In the genomic region with DNA sequence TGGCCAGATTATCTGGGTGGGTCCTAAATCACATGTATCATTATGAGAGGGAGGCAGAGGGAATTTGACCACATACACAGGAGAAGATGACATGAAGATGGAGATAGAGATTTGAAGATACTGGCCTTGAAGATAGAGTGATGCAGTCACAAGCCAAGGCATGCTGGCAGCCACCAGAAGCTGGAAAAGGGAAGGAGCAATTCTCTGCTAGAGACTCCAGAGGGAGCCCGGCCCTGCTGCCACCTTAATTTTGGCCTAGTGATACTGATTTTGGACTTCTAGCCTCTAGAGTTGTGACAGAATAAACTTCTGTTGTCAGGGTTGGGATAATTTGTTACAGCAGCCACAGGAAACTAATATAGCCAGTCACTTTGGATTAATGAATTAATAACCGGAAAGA, we compare ENCODE assay signal across 20 cellular contexts. TPM values are rescaled to one million over a fixed set of nuclear protein-coding genes. Genes with fewer than 3 reads are reported as not detected.
DNase-seq lines count a peak whose midpoint lies in the region; ATAC-seq, FAIRE-seq and TF ChIP-seq lines count a peak whose summit lies in the region.
"Had no signal": no experiment of that assay in that cellular context is flagged by ENCODE, and none has a peak within 500 bp of the region (broad histone marks: within the 10 kb centered on the region; RNA-seq: fewer than 3 reads in every experiment).

No MANE protein-coding gene starts in this region.

- intact Hi-C loops in HepG2 (cut with micrococcal nuclease; ENCODE audit: unreplicated experiment) = no loop called here
- intact Hi-C loops in right lobe of liver (cut with DNase I) = no loop called here
- intact Hi-C loops in activated T-helper 1 cell treated with anti-CD3 and anti-CD28 coated beads, Interleukin-12 subunit alpha, Interleukin-12 subunit beta, Interleukin-2, Interleukin-4 antibody, amounts not matched to agents 30 ng/mL and 10 ng/mL and 1 ng/mL, durations not matched to agents 14 hours and 24 hours and 36 hours (cut with micrococcal nuclease) = no loop called here
- intact Hi-C loops in left ventricle myocardium inferior (cut with micrococcal nuclease) = no loop called here

- TF ChIP-seq CTCF in HepG2 (CRISPR knock-in tag; IDR thresholded peaks at IDR 0.05) = 0 out of 2 replicates have a peak, but pooled peaks have one; percentile 9
- TF ChIP-seq CTCF in right lobe of liver (IDR thresholded peaks at IDR 0.05) = no peak
- peak; percentile 33; the same call in 1 of the 2 replicates for TF ChIP-seq CTCF in Loucy (conservative IDR thresholded peaks at IDR 0.05; ENCODE audit: low read length)
- TF ChIP-seq CTCF in progenitor cell of endocrine pancreas (IDR thresholded peaks at IDR 0.05; ENCODE audit: unreplicated experiment) = no peak
- no peak for TF ChIP-seq CTCF in left ventricle myocardium inferior (IDR thresholded peaks at IDR 0.05; ENCODE audit: borderline replicate concordance)

- no TSS peak for BruUV-seq in HepG2 (replicated peaks; lab: Mats Ljungman, UMichigan)

- no peak overlapping the region for H3K4me3 ChIP-seq in HepG2 (replicated peaks in 1 of 3; ENCODE audit: insufficient read depth in 1 of 3, low read depth in 2 of 3, low read length in 3 of 3)
- no peak overlapping the region for H3K4me3 ChIP-seq in right lobe of liver
- no peak overlapping the region for H3K4me3 ChIP-seq in Loucy (ENCODE audit: low read length, poor library complexity, severe bottlenecking)
- no peak overlapping the region for H3K4me3 ChIP-seq in left ventricle myocardium inferior
- H3K4me3 ChIP-seq: adrenal gland, GM23248, heart left ventricle, upper lobe of right lung had no signal

- H3K9me3 Mint-ChIP-seq in activated T-helper 1 cell treated with anti-CD3 and anti-CD28 coated beads, Interleukin-12 subunit alpha, Interleukin-12 subunit beta, Interleukin-2, Interleukin-4 antibody, amounts not matched to agents 30 ng/mL and 10 ng/mL and 1 ng/mL, durations not matched to agents 14 hours and 24 hours and 36 hours = peaks cover 7% of the 10 kb centered on the region
- H3K9me3 Mint-ChIP-seq in progenitor cell of endocrine pancreas (ENCODE audit: low read depth) = peaks cover 14% of the 10 kb centered on the region

- in situ Hi-C loops in HepG2 (cut with HindIII; ENCODE audit: extremely low pct_ligation_motif_present, low pct_unique_long_range_greater_than_20kb) = no loop called here

- H3K4me1 ChIP-seq in HepG2 (ENCODE audit: insufficient read depth, low read length) (no peaks in the 10 kb centered on the region), right lobe of liver (no peaks in the 10 kb centered on the region), Loucy (ENCODE audit: insufficient read depth, low read length, poor library complexity, severe bottlenecking) (peaks cover 29% of the 10 kb centered on the region), left ventricle myocardium inferior (peaks cover 21% of the 10 kb centered on the region)

- H3K4me2 ChIP-seq in HepG2 (ENCODE audit: low read depth, low read length) (no peak overlapping the region), Loucy (ENCODE audit: low read depth, low read length, poor library complexity, severe bottlenecking) (no peak overlapping the region)

- H4K20me1 ChIP-seq in HepG2 (ENCODE audit: insufficient read depth, low read length) = no peaks in the 10 kb centered on the region
- H4K20me1 ChIP-seq in Loucy (ENCODE audit: insufficient read depth, low read length, poor library complexity, severe bottlenecking) = no peaks in the 10 kb centered on the region

- CTCF ChIA-PET in HepG2 (lab: Yijun Ruan, JAX; ENCODE audit: low intra/inter-chr PET ratio, low total read pairs) = no interaction called here

- no peak overlapping the region for H3K27ac Mint-ChIP-seq in activated T-helper 1 cell treated with anti-CD3 and anti-CD28 coated beads, Interleukin-12 subunit alpha, Interleukin-12 subunit beta, Interleukin-2, Interleukin-4 antibody, amounts not matched to agents 30 ng/mL and 10 ng/mL and 1 ng/mL, durations not matched to agents 14 hours and 24 hours and 36 hours
- no peak overlapping the region for H3K27ac Mint-ChIP-seq in progenitor cell of endocrine pancreas

- no peak for DNase-seq in HepG2 (ENCODE audit: low spot score)
- no peak for DNase-seq in right lobe of liver
- no peak for DNase-seq in activated T-helper 1 cell treated with anti-CD3 and anti-CD28 coated beads, Interleukin-12 subunit alpha, Interleukin-12 subunit beta, Interleukin-2, Interleukin-4 antibody, amounts not matched to agents 30 ng/mL and 10 ng/mL and 1 ng/mL, durations not matched to agents 14 hours and 24 hours and 36 hours (ENCODE audit: low spot score)
- no peak for DNase-seq in progenitor cell of endocrine pancreas (ENCODE audit: low spot score, unreplicated experiment)
- DNase-seq in left ventricle myocardium inferior = no peak
- no peak for DNase-seq in HuH-7 (ENCODE audit: low spot score)
- DNase-seq: adrenal gland; DND-41; erythroblast; GM23248; heart left ventricle; KG1; NCI-H187 treated with DMSO at 0.1 percent for 48 hours; NCI-H526; stimulated activated CD4-positive, alpha-beta T cell treated with anti-CD3 and anti-CD28 coated beads, Interleukin-2, amount 100 ng/mL, for 24 hours; upper lobe of right lung had no signal

- ATAC-seq in HepG2 (no peak), right lobe of liver (no peak), GM19467 (IDR thresholded peaks at IDR 0.05; ENCODE audit: unreplicated experiment) (no peak)
- ATAC-seq: heart left ventricle, upper lobe of right lung had no signal

- TF ChIP-seq POLR2A in HepG2 (IDR thresholded peaks at IDR 0.05; ENCODE audit: insufficient read depth in 1 of 2, low read depth in 2 of 2, low read length in 2 of 2) (no peak), right lobe of liver (IDR thresholded peaks at IDR 0.05) (no peak)

- H3K9me2 ChIP-seq in Loucy (replicated peaks; ENCODE audit: low read depth, low read length) = no peaks in the 10 kb centered on the region

- POLR2A ChIA-PET in HepG2 (lab: Yijun Ruan, JAX) = interaction anchor here (0.6 kb wide), 1 partner anchor 394 kb away, joined by 4 read pairs; no protein-coding TSS in a partner anchor

- H3K9me3 ChIP-seq in HepG2 (ENCODE audit: low read length) = peaks cover 4% of the 10 kb centered on the region; the same call in 1 of the 2 replicates
- H3K9me3 ChIP-seq in right lobe of liver = no peaks in the 10 kb centered on the region
- H3K9me3 ChIP-seq in Loucy (ENCODE audit: insufficient read depth, low read depth, low read length) = no peaks in the 10 kb centered on the region; the same call in 1 of the 2 replicates
- peaks cover 9% of the 10 kb centered on the region for H3K9me3 ChIP-seq in left ventricle myocardium inferior (replicated peaks)
- H3K9me3 ChIP-seq: adrenal gland, upper lobe of right lung had no signal

- no peak for FAIRE-seq in HepG2 (lab: Jason Lieb, UNC)
- FAIRE-seq: colon, GM18507 had no signal

- H3K9ac ChIP-seq in HepG2 (ENCODE audit: insufficient read depth, low read depth, low read length) = no peak overlapping the region
- no peak overlapping the region for H3K9ac ChIP-seq in Loucy (ENCODE audit: low read depth, low read length, poor library complexity, severe bottlenecking)
- H3K9ac ChIP-seq: GM23248 had no signal

- H3K4me3 Mint-ChIP-seq in activated T-helper 1 cell treated with anti-CD3 and anti-CD28 coated beads, Interleukin-12 subunit alpha, Interleukin-12 subunit beta, Interleukin-2, Interleukin-4 antibody, amounts not matched to agents 30 ng/mL and 10 ng/mL and 1 ng/mL, durations not matched to agents 14 hours and 24 hours and 36 hours = peak overlapping the region; percentile 53
- peak overlapping the region; percentile 46 for H3K4me3 Mint-ChIP-seq in progenitor cell of endocrine pancreas (ENCODE audit: low read depth)

- H3K79me2 ChIP-seq in HepG2 (ENCODE audit: insufficient read depth, low read length) (no peaks in the 10 kb centered on the region), Loucy (ENCODE audit: insufficient read depth, low read length) (peaks cover 36% of the 10 kb centered on the region; the same call in 1 of the 2 replicates)

- no peaks in the 10 kb centered on the region for H3K36me3 ChIP-seq in HepG2 (replicated peaks in 1 of 2; ENCODE audit: control insufficient read depth in 1 of 2, insufficient read depth in 2 of 2, low read length in 2 of 2)
- no peaks in the 10 kb centered on the region for H3K36me3 ChIP-seq in right lobe of liver
- no peaks in the 10 kb centered on the region for H3K36me3 ChIP-seq in Loucy (ENCODE audit: insufficient read depth, low read length)
- H3K36me3 ChIP-seq in left ventricle myocardium inferior = no peaks in the 10 kb centered on the region
- H3K36me3 ChIP-seq: adrenal gland, heart left ventricle, upper lobe of right lung had no signal

- H2AFZ ChIP-seq in HepG2 (ENCODE audit: low read length) (no peak overlapping the region), Loucy (ENCODE audit: low read length) (no peak overlapping the region)
- H2AFZ ChIP-seq: GM23248 had no signal

- WGBS in HepG2 (ENCODE audit: low lambda C conversion rate) = 33% methylated on average over 2 of the region's 2 CpGs
- WGBS in right lobe of liver (ENCODE audit: insufficient coverage, low coverage, low lambda C conversion rate, missing lambda C conversion rate) = 84% methylated on average over 2 of the region's 2 CpGs

- TF ChIP-seq RAD21 in HepG2 (CRISPR knock-in tag; IDR thresholded peaks at IDR 0.05) = no peak

- TF ChIP-seq EP300 in HepG2 (IDR thresholded peaks at IDR 0.05; ENCODE audit: low read depth in 2 of 2, low read length in 2 of 2) (no peak), HepG2 (CRISPR knock-in tag; IDR thresholded peaks at IDR 0.05; ENCODE audit: borderline replicate concordance) (no peak)

- H3K27ac ChIP-seq in HepG2 (ENCODE audit: extremely low read length, insufficient read depth, low read length) (no peak overlapping the region), right lobe of liver (no peak overlapping the region), left ventricle myocardium inferior (replicated peaks) (no peak overlapping the region)
- H3K27ac ChIP-seq: adrenal gland, GM23248, heart left ventricle, upper lobe of right lung had no signal

- peaks cover 28% of the 10 kb centered on the region for H3K4me1 Mint-ChIP-seq in activated T-helper 1 cell treated with anti-CD3 and anti-CD28 coated beads, Interleukin-12 subunit alpha, Interleukin-12 subunit beta, Interleukin-2, Interleukin-4 antibody, amounts not matched to agents 30 ng/mL and 10 ng/mL and 1 ng/mL, durations not matched to agents 14 hours and 24 hours and 36 hours (ENCODE audit: low read depth)
- H3K4me1 Mint-ChIP-seq in progenitor cell of endocrine pancreas (ENCODE audit: low read depth) = peaks cover 9% of the 10 kb centered on the region

- H3K27me3 ChIP-seq in HepG2 (ENCODE audit: control insufficient read depth in 1 of 2, insufficient read depth in 2 of 2, low read length in 2 of 2) (peaks cover 4 to 15% of the 10 kb centered on the region in 2 experiments; a peak in 3 of 5 replicates), right lobe of liver (no peaks in the 10 kb centered on the region), Loucy (ENCODE audit: insufficient read depth, low read length, poor library complexity, severe bottlenecking) (no peaks in the 10 kb centered on the region), left ventricle myocardium inferior (ENCODE audit: low read depth) (peaks cover 38% of the 10 kb centered on the region)

- H3K36me3 Mint-ChIP-seq in activated T-helper 1 cell treated with anti-CD3 and anti-CD28 coated beads, Interleukin-12 subunit alpha, Interleukin-12 subunit beta, Interleukin-2, Interleukin-4 antibody, amounts not matched to agents 30 ng/mL and 10 ng/mL and 1 ng/mL, durations not matched to agents 14 hours and 24 hours and 36 hours (ENCODE audit: low read depth) = peaks cover 8% of the 10 kb centered on the region
- peaks cover 9% of the 10 kb centered on the region for H3K36me3 Mint-ChIP-seq in progenitor cell of endocrine pancreas (ENCODE audit: insufficient read depth)

- 0 out of 2 replicates have a peak, but pooled peaks cover 6% of the 10 kb centered on the region for H3F3A ChIP-seq in Loucy (ENCODE audit: low read depth)

- peaks cover 15% of the 10 kb centered on the region for H3K27me3 Mint-ChIP-seq in activated T-helper 1 cell treated with anti-CD3 and anti-CD28 coated beads, Interleukin-12 subunit alpha, Interleukin-12 subunit beta, Interleukin-2, Interleukin-4 antibody, amounts not matched to agents 30 ng/mL and 10 ng/mL and 1 ng/mL, durations not matched to agents 14 hours and 24 hours and 36 hours (ENCODE audit: insufficient read depth)
- peaks cover 17% of the 10 kb centered on the region for H3K27me3 Mint-ChIP-seq in progenitor cell of endocrine pancreas

RNA-seq across cellular contexts. Expression of a gene that starts 2.2 kb away (rescaled TPM):
- total RNA-seq in HepG2 (2016; rRNA removed; fragmentation: Illumina TruSeq; extraction: Trizol) (3.6 and 4.0 TPM in 2 replicates), right lobe of liver (10 to 100 TPM in 4 of 6 experiments, 1 to 10 TPM in 2; 7.4 to 16.9 (median 12.5) TPM), progenitor cell of endocrine pancreas (44.3 and 47.7 TPM in 2 replicates), left ventricle myocardium inferior (36.1 TPM)
- 3.6 and 3.9 TPM in 2 replicates for total RNA-seq in HepG2 (2016; cell fraction: cytosol; rRNA removed; fragmentation: Illumina TruSeq; extraction: Trizol; ENCODE audit: low read depth)
- total RNA-seq in HepG2 (2016; cell fraction: insoluble cytoplasmic fraction; rRNA removed; fragmentation: Illumina TruSeq; extraction: Trizol) = 4.0 and 4.3 TPM in 2 replicates
- total RNA-seq in HepG2 (2016; cell fraction: membrane; rRNA removed; fragmentation: Illumina TruSeq; extraction: Trizol) = 3.9 and 4.8 TPM in 2 replicates
- 7.4 and 9.1 TPM in 2 replicates for total RNA-seq in HepG2 (2016; cell fraction: nucleus; rRNA removed; fragmentation: Illumina TruSeq; extraction: Trizol)
- polyA plus RNA-seq in HepG2 (2011; rRNA removed) = 6.5 and 6.8 TPM in 2 replicates
- polyA plus RNA-seq in HepG2 (2011; cell fraction: cytosol; rRNA removed) = 4.1 and 4.3 TPM in 2 replicates
- 13.7 and 17.1 TPM in 2 replicates for polyA plus RNA-seq in HepG2 (2011; cell fraction: nucleus; rRNA removed)
- polyA plus RNA-seq in HepG2 (2012) = 5.2 and 6.3 TPM in 2 replicates
- 1.1 and 1.3 TPM in 2 replicates for polyA plus RNA-seq in HepG2 (2016; cell fraction: cytosol; fragmentation: Illumina TruSeq; extraction: Trizol; ENCODE audit: low read depth)
- polyA plus RNA-seq in HepG2 (2016; cell fraction: insoluble cytoplasmic fraction; fragmentation: Illumina TruSeq; extraction: Trizol; ENCODE audit: low read depth) = 3.8 and 4.7 TPM in 2 replicates
- polyA plus RNA-seq in HepG2 (2016; cell fraction: membrane; fragmentation: Illumina TruSeq; extraction: Trizol; ENCODE audit: low read depth) = 1.6 and 2.2 TPM in 2 replicates
- polyA plus RNA-seq in HepG2 (2016; cell fraction: nucleus; fragmentation: Illumina TruSeq; extraction: Trizol; ENCODE audit: insufficient read depth, low read depth) = 14.2 and 19.0 TPM in 2 replicates
- polyA minus RNA-seq in HepG2 (2011; rRNA and poly(A)+ RNA removed; ENCODE audit: low replicate concordance) = 5.8 and 6.6 TPM in 2 replicates
- 4.5 and 5.1 TPM in 2 replicates for polyA minus RNA-seq in HepG2 (2011; cell fraction: cytosol; rRNA and poly(A)+ RNA removed)
- 22.0 and 25.0 TPM in 2 replicates for polyA minus RNA-seq in HepG2 (2011; cell fraction: nucleus; rRNA and poly(A)+ RNA removed)
- 48.5 and 50.4 TPM in 2 replicates for total RNA-seq in activated T-helper 1 cell treated with anti-CD3 and anti-CD28 coated beads, Interleukin-12 subunit alpha, Interleukin-12 subunit beta, Interleukin-2, Interleukin-4 antibody, amounts not matched to agents 30 ng/mL and 10 ng/mL and 1 ng/mL, durations not matched to agents 14 hours and 24 hours and 36 hours

Comparison
In these comparisons a context has a peak if more than half of its experiments do, and no peak if none do; other contexts are left out.
1. CTCF ChIP-seq: peak in HepG2 (single experiment) and Loucy (single experiment); none in right lobe of liver (0 of 4), progenitor cell of endocrine pancreas (single experiment) and left ventricle myocardium inferior (single experiment).